In the genomic region with DNA sequence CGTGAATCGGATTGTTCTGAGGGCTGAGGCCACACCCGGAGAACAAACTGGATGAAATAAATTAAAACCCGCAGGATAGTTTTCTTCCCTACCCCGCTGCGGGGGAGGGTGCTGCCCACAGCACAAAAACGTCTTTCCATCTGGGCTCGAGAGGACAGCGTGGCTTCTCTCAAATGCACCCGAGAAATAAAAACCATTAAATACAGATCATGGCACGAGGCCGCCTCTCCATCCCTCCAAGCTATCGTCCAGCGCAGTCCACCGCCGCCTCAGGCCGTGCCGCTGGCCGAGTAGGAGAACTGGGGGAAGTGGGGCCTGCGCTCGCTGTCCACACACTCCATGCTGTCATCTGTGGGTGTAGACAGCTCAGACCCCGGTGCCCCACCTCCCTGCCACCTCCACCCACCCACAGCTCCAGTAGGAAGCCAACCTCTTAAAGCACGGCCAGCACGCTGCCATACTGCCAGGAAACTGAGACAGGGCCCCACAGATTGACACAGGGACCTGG, we compare ENCODE assay signal across 1 cellular context.
TF ChIP-seq lines count a peak whose summit lies in the region.

No MANE protein-coding gene starts in this region.

TF ChIP-seq in HepG2, 621 proteins besides CTCF, POLR2A, EP300 and RAD21:
- TF ChIP-seq, protein P1, sequence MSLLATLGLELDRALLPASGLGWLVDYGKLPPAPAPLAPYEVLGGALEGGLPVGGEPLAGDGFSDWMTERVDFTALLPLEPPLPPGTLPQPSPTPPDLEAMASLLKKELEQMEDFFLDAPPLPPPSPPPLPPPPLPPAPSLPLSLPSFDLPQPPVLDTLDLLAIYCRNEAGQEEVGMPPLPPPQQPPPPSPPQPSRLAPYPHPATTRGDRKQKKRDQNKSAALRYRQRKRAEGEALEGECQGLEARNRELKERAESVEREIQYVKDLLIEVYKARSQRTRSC (CRISPR knock-in tag; IDR thresholded peaks at IDR 0.05; ENCODE audit: low read depth) = no peak
- TF ChIP-seq ZNF30 (CRISPR knock-in tag; IDR thresholded peaks at IDR 0.05) (no peak), HNRNPL (IDR thresholded peaks at IDR 0.05; ENCODE audit: low read depth, low read length) (0 out of 2 replicates have a peak, but pooled peaks have one; percentile 16), MZF1 (CRISPR knock-in tag; IDR thresholded peaks at IDR 0.05; ENCODE audit: borderline replicate concordance) (no peak), SMAD1 (CRISPR knock-in tag; IDR thresholded peaks at IDR 0.05; ENCODE audit: borderline replicate concordance, low read depth) (no peak), JUNB (CRISPR knock-in tag; IDR thresholded peaks at IDR 0.05; ENCODE audit: borderline replicate concordance) (no peak), AGO2 (optimal IDR thresholded peaks at IDR 0.05; ENCODE audit: low read depth, low read length) (peak; percentile 58), RBFOX2 (IDR thresholded peaks at IDR 0.05; ENCODE audit: low read depth, low read length) (peak; percentile 32; the same call in 1 of the 2 replicates), PAF1 (CRISPR knock-in tag; IDR thresholded peaks at IDR 0.05) (0 out of 2 replicates have a peak, but pooled peaks have one; percentile 35), AGO1 (IDR thresholded peaks at IDR 0.05; ENCODE audit: low read depth, low read length, poor library complexity, severe bottlenecking) (peak; percentile 66)
